In the genomic region with DNA sequence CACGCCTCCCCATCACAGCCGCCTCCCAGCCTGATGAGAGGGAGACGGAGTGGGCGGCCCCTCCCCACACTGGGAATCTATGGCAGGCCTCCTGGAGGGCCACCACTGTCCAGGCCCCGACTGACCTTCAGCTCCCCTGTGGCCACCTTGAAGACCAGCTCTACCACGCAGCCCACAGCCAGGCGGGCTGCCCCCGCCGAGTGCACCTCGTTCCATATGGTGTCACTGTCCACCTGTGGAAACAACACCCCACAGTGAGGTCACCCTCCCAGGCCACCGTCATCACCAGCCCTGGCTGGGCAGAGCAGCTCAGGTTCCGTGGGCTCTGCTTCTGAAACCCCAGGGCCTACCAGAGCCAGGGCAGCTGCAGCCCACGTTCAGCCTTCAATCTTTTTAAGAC, we compare ENCODE assay signal across 21 cellular contexts.
"Had no signal": no experiment of that assay in that cellular context is flagged by ENCODE, and none has a peak within 500 bp of the region (broad histone marks: within the 10 kb centered on the region; RNA-seq: fewer than 3 reads in every experiment).

No MANE protein-coding gene starts in this region.

- H3K9me3 ChIP-seq: left lung, mucosa of descending colon, prostate gland, sigmoid colon, suprapubic skin, transverse colon, upper lobe of right lung, uterus had no signal

- H3K27ac ChIP-seq: left lung, neural progenitor cell, prostate gland, sigmoid colon, suprapubic skin, transverse colon, upper lobe of right lung, uterus had no signal

- H3K27me3 ChIP-seq: dorsolateral prefrontal cortex, left lung, neural progenitor cell, sigmoid colon, suprapubic skin, transverse colon, upper lobe of right lung, uterus had no signal

- H3K9me3 Mint-ChIP-seq: mesothelial cell of epicardium; naive thymus-derived CD4-positive, alpha-beta T cell; nephron; neural progenitor cell had no signal

- H3K4me3 ChIP-seq: dorsolateral prefrontal cortex, left lung, mucosa of descending colon, neural progenitor cell, prostate gland, sigmoid colon, suprapubic skin, transverse colon, upper lobe of right lung, uterus had no signal

- H3K36me3 ChIP-seq: neural progenitor cell, prostate gland, transverse colon, uterus had no signal

- H3K27me3 Mint-ChIP-seq: naive thymus-derived CD4-positive, alpha-beta T cell had no signal

- H3K4me1 ChIP-seq: left lung, prostate gland, sigmoid colon, transverse colon, upper lobe of right lung, uterus had no signal

- H3K9ac ChIP-seq: neural progenitor cell had no signal

- H3K4me3 Mint-ChIP-seq: mesothelial cell of epicardium; naive thymus-derived CD4-positive, alpha-beta T cell; nephron; neural progenitor cell had no signal

- H3K4me2 ChIP-seq: neural progenitor cell had no signal

- DNase-seq: dorsolateral prefrontal cortex; effector CD4-positive, alpha-beta T cell; kidney; left lung; mesenchymal stem cell; mucosa of descending colon; naive thymus-derived CD4-positive, alpha-beta T cell; nucleus accumbens; right cardiac atrium; sigmoid colon; stimulated activated naive CD4-positive, alpha-beta T cell treated with Interleukin-2 at 50 U/mL for 16 hours; transverse colon; upper lobe of right lung; uterus had no signal

- H3K27ac Mint-ChIP-seq: mesothelial cell of epicardium, nephron, neural progenitor cell had no signal

- H2AFZ ChIP-seq: neural progenitor cell had no signal

- FAIRE-seq: colon, frontal cortex, kidney had no signal

- ATAC-seq: left lung; mucosa of descending colon; naive thymus-derived CD4-positive, alpha-beta T cell; upper lobe of right lung had no signal
